Comparison of ENCODE assay signal across 16 cellular contexts in genomic region chr18:10705291-10705690, GRCh38.
DNase-seq lines count a peak whose midpoint lies in the region; ATAC-seq and TF ChIP-seq lines count a peak whose summit lies in the region.
"Had no signal": no experiment of that assay in that cellular context is flagged by ENCODE, and none has a peak within 500 bp of the region (broad histone marks: within the 10 kb centered on the region; RNA-seq: fewer than 3 reads in every experiment).

No MANE protein-coding gene starts in this region.

- no TSS peak for BruUV-seq in Calu3 (replicated peaks; lab: Mats Ljungman, UMichigan)

- peak overlapping the region in 1 of 3 experiments; percentile 84; a peak in 1 of 7 replicates for H3K27ac Mint-ChIP-seq in H9
- H3K27ac Mint-ChIP-seq in Calu3 (ENCODE audit: unreplicated experiment): no peak overlapping the region
- H3K27ac Mint-ChIP-seq in activated naive CD8-positive, alpha-beta T cell treated with anti-CD3 and anti-CD28 coated beads for 36 hours: no peak overlapping the region
- H3K27ac Mint-ChIP-seq: CD4-positive, alpha-beta memory T cell; HFFc6 had no signal

- H3K9me3 ChIP-seq in H9 (ENCODE audit: control insufficient read depth, low read depth, low read length) (no peaks in the 10 kb centered on the region), esophagus muscularis mucosa (no peaks in the 10 kb centered on the region), mesenchymal stem cell (ENCODE audit: control insufficient read depth, low read length) (no peaks in the 10 kb centered on the region)
- H3K9me3 ChIP-seq: HAP-1 had no signal

- no peak overlapping the region for H2BK20ac ChIP-seq in H9 (ENCODE audit: low read depth, low read length, poor library complexity, severe bottlenecking)

- H3K18ac ChIP-seq in H9 (ENCODE audit: insufficient read length, low read depth, low read length): no peak overlapping the region
- peak overlapping the region in 1 of 2 experiments; percentile 28 for H3K18ac ChIP-seq in mesenchymal stem cell (ENCODE audit: low read depth in 1 of 2, low read length in 2 of 2)

- H3K4me1 Mint-ChIP-seq in H9: peaks cover 16 to 17% of the 10 kb centered on the region in 2 experiments
- H3K4me1 Mint-ChIP-seq in Calu3 (ENCODE audit: low read depth, unreplicated experiment): no peaks in the 10 kb centered on the region
- no peaks in the 10 kb centered on the region for H3K4me1 Mint-ChIP-seq in activated naive CD8-positive, alpha-beta T cell treated with anti-CD3 and anti-CD28 coated beads for 36 hours
- H3K4me1 Mint-ChIP-seq: CD4-positive, alpha-beta memory T cell had no signal

- H2BK5ac ChIP-seq in H9 (ENCODE audit: insufficient read length, low read length) (no peak overlapping the region), mesenchymal stem cell (ENCODE audit: low read depth, low read length, poor library complexity, severe bottlenecking) (no peak overlapping the region)

- H3K27me3 ChIP-seq in H9 (ENCODE audit: insufficient read depth, low read length): no peaks in the 10 kb centered on the region
- no peaks in the 10 kb centered on the region for H3K27me3 ChIP-seq in esophagus muscularis mucosa
- H3K27me3 ChIP-seq in mesenchymal stem cell (ENCODE audit: control insufficient read depth in 1 of 2, insufficient read depth in 1 of 2, low read length in 2 of 2): peaks cover 0 to 11% of the 10 kb centered on the region in 2 experiments

- CTCF ChIA-PET in Calu3 (lab: Charles Lee): no interaction called here

- H4K5ac ChIP-seq in H9 (ENCODE audit: insufficient read length, low read depth, low read length): no peak overlapping the region

- H3K4me2 ChIP-seq in H9 (ENCODE audit: insufficient read depth, insufficient read length, low read length) (no peak overlapping the region), mesenchymal stem cell (ENCODE audit: low read length, poor library complexity, severe bottlenecking) (no peak overlapping the region)

- H3K36me3 Mint-ChIP-seq in H9 (ENCODE audit: insufficient read depth in 1 of 3, low read depth in 3 of 3) (no peaks in the 10 kb centered on the region; a peak in 2 of 7 replicates), Calu3 (ENCODE audit: insufficient read depth, unreplicated experiment) (no peaks in the 10 kb centered on the region)
- no peaks in the 10 kb centered on the region for H3K36me3 Mint-ChIP-seq in activated naive CD8-positive, alpha-beta T cell treated with anti-CD3 and anti-CD28 coated beads for 36 hours
- H3K36me3 Mint-ChIP-seq: CD4-positive, alpha-beta memory T cell had no signal

- no CpG with 5 or more reads among the region's 17 CpGs for WGBS in H9 (ENCODE audit: extremely low coverage, insufficient read length, low lambda C conversion rate)
- WGBS in esophagus muscularis mucosa: 95% methylated on average over 9 of the region's 17 CpGs
- WGBS in mesenchymal stem cell: 96% methylated on average over 17 of the region's 17 CpGs

- H3K36me3 ChIP-seq in esophagus muscularis mucosa (no peaks in the 10 kb centered on the region), mesenchymal stem cell (ENCODE audit: control insufficient read depth in 1 of 2, insufficient read depth in 2 of 2, low read depth in 1 of 2, low read length in 2 of 2) (peaks cover 0 to 5% of the 10 kb centered on the region in 2 experiments)
- H3K36me3 ChIP-seq: HAP-1 had no signal

- H4K91ac ChIP-seq in H9 (ENCODE audit: insufficient read length, low read depth, low read length): no peak overlapping the region
- H4K91ac ChIP-seq in mesenchymal stem cell (ENCODE audit: low read length): peak overlapping the region; percentile 70

- H3K4me3 ChIP-seq in esophagus muscularis mucosa (no peak overlapping the region), mesenchymal stem cell (ENCODE audit: insufficient read depth in 1 of 2, low read depth in 1 of 2, low read length in 2 of 2) (no peak overlapping the region)
- H3K4me3 ChIP-seq: GM23248, HAP-1 had no signal

- H3K4me3 Mint-ChIP-seq in H9 (no peak overlapping the region), Calu3 (ENCODE audit: low read depth, unreplicated experiment) (no peak overlapping the region)
- H3K4me3 Mint-ChIP-seq in activated naive CD8-positive, alpha-beta T cell treated with anti-CD3 and anti-CD28 coated beads for 36 hours: no peak overlapping the region
- H3K4me3 Mint-ChIP-seq: CD4-positive, alpha-beta memory T cell; HFFc6 had no signal

- no peak overlapping the region for H3T11ph ChIP-seq in H9 (ENCODE audit: low read length)

- no peaks in the 10 kb centered on the region for H3K79me2 ChIP-seq in H9 (ENCODE audit: insufficient read depth, low read length)

- H3K4me1 ChIP-seq in H9 (ENCODE audit: insufficient read depth, low read length) (no peaks in the 10 kb centered on the region; the same call in 1 of the 2 replicates), esophagus muscularis mucosa (no peaks in the 10 kb centered on the region), mesenchymal stem cell (ENCODE audit: control insufficient read depth, insufficient read depth, low read depth, low read length) (peaks cover 2% of the 10 kb centered on the region)
- H3K4me1 ChIP-seq: HAP-1 had no signal

- TF ChIP-seq POLR2A in esophagus muscularis mucosa (IDR thresholded peaks at IDR 0.05; ENCODE audit: low read depth): no peak

- peak overlapping the region; percentile 39; the same call in 1 of the 2 replicates for H3K14ac ChIP-seq in H9 (ENCODE audit: insufficient read depth, low read length)
- no peak overlapping the region for H3K14ac ChIP-seq in mesenchymal stem cell (ENCODE audit: low read length in 2 of 2)

- H3K9me3 Mint-ChIP-seq in H9 (no peaks in the 10 kb centered on the region), Calu3 (ENCODE audit: low read depth, unreplicated experiment) (no peaks in the 10 kb centered on the region)
- H3K9me3 Mint-ChIP-seq in activated naive CD8-positive, alpha-beta T cell treated with anti-CD3 and anti-CD28 coated beads for 36 hours: no peaks in the 10 kb centered on the region
- H3K9me3 Mint-ChIP-seq: CD4-positive, alpha-beta memory T cell had no signal

- no peak overlapping the region for H3K9ac ChIP-seq in H9 (ENCODE audit: extremely low read depth, insufficient read length, low read length)
- no peak overlapping the region for H3K9ac ChIP-seq in mesenchymal stem cell (ENCODE audit: low read length)
- H3K9ac ChIP-seq: GM23248 had no signal

- no peak for ATAC-seq in activated CD4-positive, CD25-positive, alpha-beta regulatory T cell treated with anti-CD3 and anti-CD28 coated beads, Interleukin-2, amount 50 U/mL, for 24 hours
- ATAC-seq in GM19351 (IDR thresholded peaks at IDR 0.05; ENCODE audit: unreplicated experiment): no peak

- H2BK120ac ChIP-seq in H9 (ENCODE audit: low read depth, low read length, poor library complexity, severe bottlenecking) (no peak overlapping the region), mesenchymal stem cell (ENCODE audit: low read depth, low read length) (no peak overlapping the region)

- no peak for TF ChIP-seq EP300 in esophagus muscularis mucosa (IDR thresholded peaks at IDR 0.05)

- H4K8ac ChIP-seq in H9 (replicated peaks; ENCODE audit: insufficient read length, low read depth, low read length) (no peak overlapping the region), mesenchymal stem cell (ENCODE audit: low read length) (no peak overlapping the region)

- H2BK12ac ChIP-seq in H9 (ENCODE audit: insufficient read length, low read depth, low read length): no peak overlapping the region
- no peak overlapping the region for H2BK12ac ChIP-seq in mesenchymal stem cell (ENCODE audit: low read length in 2 of 2)

- no peak overlapping the region for H3K56ac ChIP-seq in H9 (ENCODE audit: insufficient read length, low read depth, low read length)

- H2AK5ac ChIP-seq in H9 (ENCODE audit: insufficient read length, low read length) (no peak overlapping the region), mesenchymal stem cell (ENCODE audit: low read length, severe bottlenecking) (no peak overlapping the region)

- no peaks in the 10 kb centered on the region for H3K79me1 ChIP-seq in H9 (ENCODE audit: insufficient read depth, low read depth, low read length, poor library complexity, severe bottlenecking)
- no peaks in the 10 kb centered on the region for H3K79me1 ChIP-seq in mesenchymal stem cell (replicated peaks; ENCODE audit: low read length, poor library complexity, severe bottlenecking)

- no peak for DNase-seq in H9
- DNase-seq in esophagus muscularis mucosa (ENCODE audit: extremely low spot score): peak; percentile 87
- no peak for DNase-seq in mesenchymal stem cell
- DNase-seq in Calu3: no peak
- no peak for DNase-seq in activated naive CD8-positive, alpha-beta T cell treated with anti-CD3 and anti-CD28 coated beads for 36 hours
- DNase-seq: C1 segment of cervical spinal cord; CD4-positive, alpha-beta memory T cell; DMS153; DMS79 treated with DMSO at 0.1 percent for 48 hours; GF-D8; GM23248; HFFc6 had no signal

- H2AFZ ChIP-seq in H9 (ENCODE audit: low read length) (no peak overlapping the region), mesenchymal stem cell (ENCODE audit: low read depth, low read length) (no peak overlapping the region)
- H2AFZ ChIP-seq: GM23248 had no signal

- H2BK15ac ChIP-seq in H9 (ENCODE audit: low read depth, low read length) (no peak overlapping the region), mesenchymal stem cell (ENCODE audit: low read depth, poor library complexity, severe bottlenecking) (no peak overlapping the region)

- no peaks in the 10 kb centered on the region; the same call in 1 of the 2 replicates for H3K27me3 Mint-ChIP-seq in H9 (ENCODE audit: low read depth)
- H3K27me3 Mint-ChIP-seq in Calu3 (ENCODE audit: unreplicated experiment): peaks cover 16% of the 10 kb centered on the region
- H3K27me3 Mint-ChIP-seq in activated naive CD8-positive, alpha-beta T cell treated with anti-CD3 and anti-CD28 coated beads for 36 hours: no peaks in the 10 kb centered on the region

- H3K4ac ChIP-seq in H9 (ENCODE audit: low read depth, low read length): no peak overlapping the region
- no peak overlapping the region for H3K4ac ChIP-seq in mesenchymal stem cell (ENCODE audit: low read depth in 1 of 2, low read length in 2 of 2)

- no peak for TF ChIP-seq CTCF in H9 (conservative IDR thresholded peaks at IDR 0.05)
- no peak for TF ChIP-seq CTCF in VCaP (conservative IDR thresholded peaks at IDR 0.05)
- no peak for TF ChIP-seq CTCF in esophagus muscularis mucosa (IDR thresholded peaks at IDR 0.05)
- no peak for TF ChIP-seq CTCF in Calu3 (IDR thresholded peaks at IDR 0.05; ENCODE audit: unreplicated experiment)

- H3K27ac ChIP-seq in H9 (ENCODE audit: insufficient read length, low read depth, low read length) (no peak overlapping the region), VCaP (peak overlapping the region; percentile 5; the same call in 1 of the 2 replicates), esophagus muscularis mucosa (replicated peaks in 1 of 4) (no peak overlapping the region), mesenchymal stem cell (ENCODE audit: low read length, poor library complexity, severe bottlenecking) (no peak overlapping the region)
- H3K27ac ChIP-seq: GM23248 had no signal

- H3K23ac ChIP-seq in H9 (ENCODE audit: insufficient read length, low read depth, low read length) (no peak overlapping the region), mesenchymal stem cell (ENCODE audit: low read length in 2 of 2) (no peak overlapping the region)

- H4K20me1 ChIP-seq in H9 (ENCODE audit: control insufficient read depth, insufficient read depth, insufficient read length): no peaks in the 10 kb centered on the region

- intact Hi-C loops in esophagus muscularis mucosa (cut with DNase I): no loop called here
- intact Hi-C loops in Calu3 (cut with micrococcal nuclease; ENCODE audit: unreplicated experiment): loop anchor here (5.0 kb wide), 1 partner anchor 33 kb away; no protein-coding TSS in a partner anchor

- H3K23me2 ChIP-seq in H9 (ENCODE audit: insufficient read length, low read depth, low read length, poor library complexity, severe bottlenecking): no peaks in the 10 kb centered on the region
